Comparison of ENCODE assay signal across 6 cellular contexts in the genomic region with DNA sequence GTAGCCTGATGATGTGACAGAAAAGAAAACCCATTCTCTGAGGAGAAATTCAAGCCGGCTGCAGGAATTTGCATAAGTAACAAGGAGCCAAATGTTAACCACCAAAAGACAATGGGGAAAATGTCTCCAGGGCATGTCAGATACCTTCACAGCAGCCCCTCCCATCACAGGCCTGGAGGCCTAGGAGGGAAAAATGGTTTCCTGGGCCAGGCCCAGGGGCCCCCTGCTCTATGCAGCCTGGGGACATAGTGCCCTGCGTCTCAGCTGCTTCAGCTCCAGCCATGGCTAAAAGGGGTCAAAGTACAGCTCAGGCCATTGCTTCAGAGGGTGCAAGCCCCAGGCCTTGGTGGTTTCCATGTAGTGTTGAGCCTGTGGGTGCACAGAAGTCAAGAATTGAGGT. TPM values are rescaled to one million over a fixed set of nuclear protein-coding genes. Genes with fewer than 3 reads are reported as not detected.
A peak's percentile ranks its signal among the peaks of the same experiment; 100 is the strongest.
DNase-seq lines count a peak whose midpoint lies in the region; ATAC-seq, FAIRE-seq and TF ChIP-seq lines count a peak whose summit lies in the region.
"Not testable (repeated sequence)": the region's sequence is repeated elsewhere in the genome, so short reads cannot be mapped to it uniquely, and the experiment has no call there.

No MANE protein-coding gene starts in this region.

- not testable (repeated sequence) for H3K27me3 Mint-ChIP-seq in CD4-positive, alpha-beta T cell; T-helper 17 cell; activated T-cell treated with anti-CD3 and anti-CD28 coated beads, Interleukin-2, amount 50 U/mL, for 72 hours (ENCODE audit: low read depth); naive thymus-derived CD4-positive, alpha-beta T cell

- TF ChIP-seq RAD21 in K562 (CRISPR knock-in tag; conservative IDR thresholded peaks at IDR 0.05 in 1 of 2, IDR thresholded peaks at IDR 0.05 in 1 of 2), result not testable (repeated sequence)

- H3K9me1 ChIP-seq in K562 (ENCODE audit: control insufficient read depth, insufficient read depth, low read length), result not testable (repeated sequence)

- H3K9ac ChIP-seq in KMS-11; K562 (ENCODE audit: insufficient read depth in 1 of 2, low read depth in 2 of 2, low read length in 2 of 2): not testable (repeated sequence)

- not testable (repeated sequence) for DNase-seq in CD4-positive, alpha-beta T cell; T-helper 17 cell; activated T-cell treated with anti-CD3 and anti-CD28 coated beads, Interleukin-2, amount 50 U/mL, for 72 hours; K562 (ENCODE audit: extremely low read depth in 1 of 4, low spot score in 3 of 4); naive thymus-derived CD4-positive, alpha-beta T cell

- not testable (repeated sequence) for FAIRE-seq in K562 (lab: Jason Lieb, UNC)

- not testable (repeated sequence) for H3K9me3 ChIP-seq in CD4-positive, alpha-beta T cell (ENCODE audit: control insufficient read depth, low read length); T-helper 17 cell (ENCODE audit: control insufficient read depth, low read length, poor library complexity, severe bottlenecking); K562 (replicated peaks; ENCODE audit: control insufficient read depth, insufficient read depth, low read depth, low read length); naive thymus-derived CD4-positive, alpha-beta T cell (ENCODE audit: control insufficient read depth in 2 of 3, low read length in 3 of 3)

- not testable (repeated sequence) for H3K36me3 ChIP-seq in KMS-11 (ENCODE audit: insufficient read depth); K562 (ENCODE audit: control insufficient read depth, insufficient read depth, low read length)
- peaks cover 0 to 31% (median 3%) of the 10 kb centered on the region in 3 experiments for H3K36me3 ChIP-seq in naive thymus-derived CD4-positive, alpha-beta T cell (ENCODE audit: control insufficient read depth in 2 of 3, insufficient read depth in 3 of 3, low read length in 3 of 3)

- H3K36me3 Mint-ChIP-seq in CD4-positive, alpha-beta T cell (ENCODE audit: low read depth), result peaks cover 85% of the 10 kb centered on the region
- peaks cover 12% of the 10 kb centered on the region for H3K36me3 Mint-ChIP-seq in T-helper 17 cell (ENCODE audit: low read depth)
- H3K36me3 Mint-ChIP-seq in activated T-cell treated with anti-CD3 and anti-CD28 coated beads, Interleukin-2, amount 50 U/mL, for 72 hours (ENCODE audit: insufficient read depth in 2 of 2), result peaks cover 33 to 67% of the 10 kb centered on the region in 2 donors
- H3K36me3 Mint-ChIP-seq in naive thymus-derived CD4-positive, alpha-beta T cell, result peaks cover 15 to 72% (median 69%) of the 10 kb centered on the region in 5 donors

- CTCF ChIA-PET in CD4-positive, alpha-beta T cell (lab: Charles Lee); K562 (lab: Yijun Ruan, JAX; ENCODE audit: low intra/inter-chr PET ratio); naive thymus-derived CD4-positive, alpha-beta T cell (lab: Charles Lee): not testable (repeated sequence)

- TF ChIP-seq POLR2A in K562 (conservative IDR thresholded peaks at IDR 0.05), result not testable (repeated sequence)

- H3K79me2 ChIP-seq in KMS-11 (ENCODE audit: insufficient read depth, low read depth), result peaks cover 43% of the 10 kb centered on the region
- H3K79me2 ChIP-seq in K562 (ENCODE audit: control insufficient read depth, insufficient read depth, low read length), result peaks cover 10% of the 10 kb centered on the region; the same call in 2 of the 3 replicates

- H3K9me3 Mint-ChIP-seq in CD4-positive, alpha-beta T cell, result not testable (repeated sequence)
- H3K9me3 Mint-ChIP-seq in activated T-cell treated with anti-CD3 and anti-CD28 coated beads, Interleukin-2, amount 50 U/mL, for 72 hours, result peaks cover 14 to 15% of the 10 kb centered on the region in 2 donors
- H3K9me3 Mint-ChIP-seq in naive thymus-derived CD4-positive, alpha-beta T cell, result peaks cover 0 to 30% (median 8%) of the 10 kb centered on the region in 11 donors

- not testable (repeated sequence) for H3K4me3 Mint-ChIP-seq in CD4-positive, alpha-beta T cell; T-helper 17 cell; activated T-cell treated with anti-CD3 and anti-CD28 coated beads, Interleukin-2, amount 50 U/mL, for 72 hours
- H3K4me3 Mint-ChIP-seq in naive thymus-derived CD4-positive, alpha-beta T cell, result peak overlapping the region in 2 of 10 donors; percentile 44 to 59

- not testable (repeated sequence) for H3K27me3 ChIP-seq in CD4-positive, alpha-beta T cell (ENCODE audit: control insufficient read depth, insufficient read depth, low read length); KMS-11 (ENCODE audit: insufficient read depth, low read depth); K562 (ENCODE audit: control insufficient read depth in 2 of 2, insufficient read depth in 2 of 2, low read length in 2 of 2); naive thymus-derived CD4-positive, alpha-beta T cell (ENCODE audit: control insufficient read depth in 2 of 2, insufficient read depth in 2 of 2, low read length in 2 of 2)

- peaks cover 75% of the 10 kb centered on the region for H3K4me1 Mint-ChIP-seq in CD4-positive, alpha-beta T cell (ENCODE audit: low read depth)
- H3K4me1 Mint-ChIP-seq in T-helper 17 cell, result peaks cover 41% of the 10 kb centered on the region
- peaks cover 80% of the 10 kb centered on the region for H3K4me1 Mint-ChIP-seq in activated T-cell treated with anti-CD3 and anti-CD28 coated beads, Interleukin-2, amount 50 U/mL, for 72 hours (ENCODE audit: low read depth)
- peaks cover 41 to 93% (median 70%) of the 10 kb centered on the region in 7 donors for H3K4me1 Mint-ChIP-seq in naive thymus-derived CD4-positive, alpha-beta T cell

- in situ Hi-C loops in K562 (cut with MboI), result not testable (repeated sequence)

- not testable (repeated sequence) for H3K27ac ChIP-seq in CD4-positive, alpha-beta T cell (ENCODE audit: low read depth, low read length); K562 (ENCODE audit: extremely low read depth, low read depth, low read length); naive thymus-derived CD4-positive, alpha-beta T cell (ENCODE audit: low read depth, low read length)
- peak overlapping the region; percentile 93; the same call in 1 of the 2 replicates for H3K27ac ChIP-seq in KMS-11

- H3K4me1 ChIP-seq in KMS-11 (ENCODE audit: low read depth, poor library complexity, severe bottlenecking), result peaks cover 55% of the 10 kb centered on the region
- not testable (repeated sequence) for H3K4me1 ChIP-seq in K562 (replicated peaks in 1 of 2; ENCODE audit: control insufficient read depth in 2 of 2, insufficient read depth in 2 of 2, low read length in 2 of 2)
- peaks cover 0 to 36% of the 10 kb centered on the region in 2 donors for H3K4me1 ChIP-seq in naive thymus-derived CD4-positive, alpha-beta T cell (ENCODE audit: control insufficient read depth in 2 of 2, insufficient read depth in 2 of 2, low read length in 2 of 2)

- not testable (repeated sequence) for BruUV-seq in K562 (replicated peaks; lab: Mats Ljungman, UMichigan)

- 100% methylated on average over 2 of the region's 2 CpGs for WGBS in K562 (ENCODE audit: insufficient coverage, low coverage, missing lambda C conversion rate)

- ATAC-seq in CD4-positive, alpha-beta T cell (ENCODE audit: poor library complexity); T-helper 17 cell; activated T-cell treated with anti-CD3 and anti-CD28 coated beads, Interleukin-2, amount 50 U/mL, for 72 hours (replicated peaks in 1 of 2); K562; naive thymus-derived CD4-positive, alpha-beta T cell: not testable (repeated sequence)

- H2AFZ ChIP-seq in KMS-11 (ENCODE audit: low read depth); K562 (ENCODE audit: low read depth, low read length): not testable (repeated sequence)

- POLR2A ChIA-PET in CD4-positive, alpha-beta T cell (lab: Charles Lee); K562 (lab: Yijun Ruan, JAX): not testable (repeated sequence)
- POLR2A ChIA-PET in naive thymus-derived CD4-positive, alpha-beta T cell (lab: Charles Lee), result interaction anchor here (0.6 kb wide), 1 partner anchor 38 kb away, joined by 3 read pairs; no protein-coding TSS in a partner anchor

- H3K4me3 ChIP-seq in KMS-11 (IDR thresholded peaks at IDR 0.05; ENCODE audit: insufficient read depth, low read depth, low read length); K562; naive thymus-derived CD4-positive, alpha-beta T cell (ENCODE audit: low read length): not testable (repeated sequence)

- intact Hi-C loops in CD4-positive, alpha-beta T cell (cut with DNase I, micrococcal nuclease); K562 (cut with micrococcal nuclease); naive thymus-derived CD4-positive, alpha-beta T cell (cut with micrococcal nuclease): not testable (repeated sequence)

- not testable (repeated sequence) for H3K4me2 ChIP-seq in KMS-11; K562 (ENCODE audit: insufficient read depth, low read length)

- not testable (repeated sequence) for H4K20me1 ChIP-seq in KMS-11 (ENCODE audit: insufficient read depth); K562 (replicated peaks; ENCODE audit: control insufficient read depth, insufficient read depth, low read length)

- TF ChIP-seq CTCF in CD4-positive, alpha-beta T cell (IDR thresholded peaks at IDR 0.05); KMS-11 (conservative IDR thresholded peaks at IDR 0.05; ENCODE audit: low read depth, low read length); K562 (IDR thresholded peaks at IDR 0.05 in 2 of 3, conservative IDR thresholded peaks at IDR 0.05 in 1 of 3; ENCODE audit: insufficient read depth in 2 of 3, low read depth in 1 of 3, low read length in 3 of 3): not testable (repeated sequence)

- TF ChIP-seq EP300 in K562 (IDR thresholded peaks at IDR 0.05; ENCODE audit: low read length), result not testable (repeated sequence)

- peak overlapping the region; percentile 76 for H3K27ac Mint-ChIP-seq in CD4-positive, alpha-beta T cell
- H3K27ac Mint-ChIP-seq in T-helper 17 cell, result peak overlapping the region; percentile 95
- H3K27ac Mint-ChIP-seq in activated T-cell treated with anti-CD3 and anti-CD28 coated beads, Interleukin-2, amount 50 U/mL, for 72 hours, result peak overlapping the region; percentile 81
- H3K27ac Mint-ChIP-seq in naive thymus-derived CD4-positive, alpha-beta T cell, result peak overlapping the region in 7 of 9 donors; percentile 72 to 94 (median 84)

RNA-seq across cellular contexts. Expression of gene TMEM123, which starts 20.0 kb away (rescaled TPM):
- total RNA-seq in CD4-positive, alpha-beta T cell, result 100 to 1,000 TPM; 288 to 307 TPM
- total RNA-seq in T-helper 17 cell, result 100 to 1,000 TPM; 372 to 400 TPM
- total RNA-seq in activated T-cell treated with anti-CD3 and anti-CD28 coated beads, Interleukin-2, amount 50 U/mL, for 72 hours, result 100 to 1,000 TPM; 279 to 347 TPM
- 82.8 and 147 TPM in 2 replicates for total RNA-seq in K562 (2011; cell fraction: chromatin; rRNA removed; ENCODE audit: low replicate concordance)
- total RNA-seq in K562 (2011; cell fraction: nucleolus; rRNA removed), result 97.2 and 106 TPM in 2 replicates
- total RNA-seq in K562 (2011; cell fraction: nucleoplasm; rRNA removed), result 158 and 240 TPM in 2 replicates
- 50.2 and 55.0 TPM in 2 replicates for total RNA-seq in K562 (2014; rRNA removed)
- total RNA-seq in K562 (2014; rRNA removed; fragmentation: Illumina TruSeq; extraction: Trizol), result 132 and 151 TPM in 2 replicates
- total RNA-seq in K562 (2015; rRNA removed; fragmentation: Illumina TruSeq; extraction: Trizol), result 139 and 149 TPM in 2 replicates
- 80.0 and 82.4 TPM in 2 replicates for total RNA-seq in K562 (2021)
- polyA plus RNA-seq in K562 (2011; rRNA removed), result 327 and 344 TPM in 2 replicates
- 95.7 and 139 TPM in 2 replicates for polyA plus RNA-seq in K562 (2011; cell fraction: cytosol; rRNA removed)
- 33.6 and 76.0 TPM in 2 replicates for polyA plus RNA-seq in K562 (2011; cell fraction: nucleus; rRNA removed)
- 73.9 and 87.4 TPM in 2 replicates for polyA plus RNA-seq in K562 (2012)
- 100 and 104 TPM in 2 replicates for polyA plus RNA-seq in K562 (2014; fragmentation: Illumina TruSeq; extraction: Trizol)
- 10 to 100 TPM; 19.8 to 29.4 TPM for polyA plus RNA-seq in K562 (2014; fragmentation: Nextera tagmentation; extraction: Ambion mirVana)
- 50.1 and 52.3 TPM in 2 replicates for polyA plus RNA-seq in K562 (2014; rRNA removed)
- 518 and 545 TPM in 2 replicates for polyA minus RNA-seq in K562 (2011; rRNA and poly(A)+ RNA removed)
- polyA minus RNA-seq in K562 (2011; cell fraction: cytosol; rRNA and poly(A)+ RNA removed), result 108 and 135 TPM in 2 replicates
- polyA minus RNA-seq in K562 (2011; cell fraction: nucleus; rRNA and poly(A)+ RNA removed), result 22.5 and 48.3 TPM in 2 replicates
- total RNA-seq in naive thymus-derived CD4-positive, alpha-beta T cell, result 100 to 1,000 TPM; 270 to 495 (median 437) TPM
- 100 to 1,000 TPM; 811 to 922 TPM for polyA plus RNA-seq in naive thymus-derived CD4-positive, alpha-beta T cell
